13 cellular contexts compared by ENCODE assay signal in genomic region chr14:64176330-64176729, GRCh38.
"Had no signal": no experiment of that assay in that cellular context is flagged by ENCODE, and none has a peak within 500 bp of the region (broad histone marks: within the 10 kb centered on the region; RNA-seq: fewer than 3 reads in every experiment).

No MANE protein-coding gene starts in this region.

- H3K9me3 Mint-ChIP-seq: dendritic cell treated with granulocyte-macrophage colony-stimulating factor and Interleukin-4, amounts not matched to agents 40 ng/mL and 50 ng/mL, for 4 days; naive thymus-derived CD8-positive, alpha-beta T cell had no signal

- H3K27ac Mint-ChIP-seq: dendritic cell treated with granulocyte-macrophage colony-stimulating factor and Interleukin-4, amounts not matched to agents 40 ng/mL and 50 ng/mL, for 4 days had no signal

- H3K27me3 Mint-ChIP-seq: dendritic cell treated with granulocyte-macrophage colony-stimulating factor and Interleukin-4, amounts not matched to agents 40 ng/mL and 50 ng/mL, for 4 days; naive thymus-derived CD8-positive, alpha-beta T cell had no signal

- H3K4me1 Mint-ChIP-seq: naive thymus-derived CD8-positive, alpha-beta T cell had no signal

- FAIRE-seq: bronchial epithelial cell, keratinocyte had no signal

- H3K4me3 Mint-ChIP-seq: dendritic cell treated with granulocyte-macrophage colony-stimulating factor and Interleukin-4, amounts not matched to agents 40 ng/mL and 50 ng/mL, for 4 days; naive thymus-derived CD8-positive, alpha-beta T cell had no signal

- ATAC-seq: esophagus mucosa; gastrocnemius medialis; lower lobe of right lung; naive thymus-derived CD8-positive, alpha-beta T cell; sciatic nerve had no signal

- DNase-seq: activated CD4-positive, alpha-beta T cell treated with anti-CD3 and anti-CD28 coated beads, Interleukin-2, amount 50 U/mL, for 48 hours; effector CD8-positive, alpha-beta T cell; gastrocnemius medialis; head of caudate nucleus; lower lobe of right lung; naive thymus-derived CD8-positive, alpha-beta T cell; stimulated activated CD4-positive, alpha-beta T cell treated with anti-CD3 and anti-CD28 coated beads, Interleukin-4, amount 100 ng/mL, for 1 hour; uterus had no signal
